28 cellular contexts compared by ENCODE assay signal in genomic region chrX:40049084-40049641, GRCh38. TPM values are rescaled to one million over a fixed set of nuclear protein-coding genes. Genes with fewer than 3 reads are reported as not detected.
DNase-seq lines count a peak whose midpoint lies in the region; ATAC-seq, FAIRE-seq and TF ChIP-seq lines count a peak whose summit lies in the region.
"Had no signal": no experiment of that assay in that cellular context is flagged by ENCODE, and none has a peak within 500 bp of the region (broad histone marks: within the 10 kb centered on the region; RNA-seq: fewer than 3 reads in every experiment).

No MANE protein-coding gene starts in this region.

- peak overlapping the region; percentile 25 for H3K27ac Mint-ChIP-seq in activated CD4-positive, alpha-beta T cell treated with anti-CD3 and anti-CD28 coated beads, Interleukin-2, amount 10 ng/mL, durations not matched to agents 24 days and 14 days
- no peak overlapping the region for H3K27ac Mint-ChIP-seq in activated CD4-positive, alpha-beta T cell treated with anti-CD3 and anti-CD28 coated beads, Interleukin-2, amount 10 ng/mL, durations not matched to agents 7 days and 5 days
- peak overlapping the region; percentile 10 for H3K27ac Mint-ChIP-seq in stimulated activated naive B cell treated with anti-CD40 and anti-IgM and Interleukin-4, amounts not matched to agents 10 μg/mL and 1 μg/mL and 100 μg/mL, for 72 hours
- H3K27ac Mint-ChIP-seq: CD4-positive, CD25-positive, alpha-beta regulatory T cell; GM23338; H9; HFFc6 had no signal

- intact Hi-C loops in activated CD4-positive, alpha-beta T cell treated with anti-CD3 and anti-CD28 coated beads, Interleukin-2, amount 10 ng/mL, durations not matched to agents 24 days and 14 days (cut with micrococcal nuclease): no loop called here

- no peaks in the 10 kb centered on the region for H3K4me1 ChIP-seq in DND-41 (ENCODE audit: insufficient read depth, low read length)
- H3K4me1 ChIP-seq: BLaER1, SJSA1 had no signal

- H3K4me3 Mint-ChIP-seq in activated CD4-positive, alpha-beta T cell treated with anti-CD3 and anti-CD28 coated beads, Interleukin-2, amount 10 ng/mL, durations not matched to agents 24 days and 14 days: no peak overlapping the region
- no peak overlapping the region for H3K4me3 Mint-ChIP-seq in activated CD4-positive, alpha-beta T cell treated with anti-CD3 and anti-CD28 coated beads, Interleukin-2, amount 10 ng/mL, durations not matched to agents 7 days and 5 days
- H3K4me3 Mint-ChIP-seq in stimulated activated naive B cell treated with anti-CD40 and anti-IgM and Interleukin-4, amounts not matched to agents 10 μg/mL and 1 μg/mL and 100 μg/mL, for 72 hours: no peak overlapping the region
- H3K4me3 Mint-ChIP-seq: CD4-positive, CD25-positive, alpha-beta regulatory T cell; GM23338; H9; HFFc6 had no signal

- H3K4me3 ChIP-seq in DND-41 (ENCODE audit: low read depth in 1 of 2, low read length in 2 of 2) (no peak overlapping the region), bronchial epithelial cell (ENCODE audit: low read depth, low read length) (no peak overlapping the region)
- H3K4me3 ChIP-seq: BLaER1, GM23338, PC-9, SJSA1 had no signal

- H2AFZ ChIP-seq in DND-41 (ENCODE audit: low read depth, low read length): no peak overlapping the region
- H2AFZ ChIP-seq: GM23338, PC-9 had no signal

- peaks cover 29% of the 10 kb centered on the region for H3K9me3 ChIP-seq in DND-41 (ENCODE audit: insufficient read depth, low read length, severe bottlenecking)
- H3K9me3 ChIP-seq: SJSA1 had no signal

- peaks cover 64% of the 10 kb centered on the region for H3K36me3 Mint-ChIP-seq in activated CD4-positive, alpha-beta T cell treated with anti-CD3 and anti-CD28 coated beads, Interleukin-2, amount 10 ng/mL, durations not matched to agents 24 days and 14 days (ENCODE audit: low read depth)
- peaks cover 60% of the 10 kb centered on the region for H3K36me3 Mint-ChIP-seq in activated CD4-positive, alpha-beta T cell treated with anti-CD3 and anti-CD28 coated beads, Interleukin-2, amount 10 ng/mL, durations not matched to agents 7 days and 5 days (ENCODE audit: low read depth)
- peaks cover 45 to 68% of the 10 kb centered on the region in 2 donors for H3K36me3 Mint-ChIP-seq in stimulated activated naive B cell treated with anti-CD40 and anti-IgM and Interleukin-4, amounts not matched to agents 10 μg/mL and 1 μg/mL and 100 μg/mL, for 72 hours

- no peaks in the 10 kb centered on the region for H3K27me3 ChIP-seq in DND-41 (ENCODE audit: insufficient read depth, low read length, poor library complexity)
- H3K27me3 ChIP-seq in bronchial epithelial cell (ENCODE audit: control insufficient read depth, insufficient read depth, low read length): no peaks in the 10 kb centered on the region
- H3K27me3 ChIP-seq: BLaER1, SJSA1 had no signal

- no peak for DNase-seq in activated CD4-positive, alpha-beta T cell treated with anti-CD3 and anti-CD28 coated beads, Interleukin-2, amount 10 ng/mL, durations not matched to agents 24 days and 14 days
- no peak for DNase-seq in activated CD4-positive, alpha-beta T cell treated with anti-CD3 and anti-CD28 coated beads, Interleukin-2, amount 10 ng/mL, durations not matched to agents 7 days and 5 days
- no peak for DNase-seq in DND-41
- DNase-seq in bronchial epithelial cell (ENCODE audit: low read depth): no peak
- no peak for DNase-seq in stimulated activated naive B cell treated with anti-CD40 and anti-IgM and Interleukin-4, amounts not matched to agents 10 μg/mL and 1 μg/mL and 100 μg/mL, for 72 hours
- no peak for DNase-seq in NCI-H2107 treated with DMSO at 0.1 percent for 48 hours (lab: John Stamatoyannopoulos, UW; ENCODE audit: unreplicated experiment)
- DNase-seq: CD4-positive, CD25-positive, alpha-beta regulatory T cell; EL; GDM1; H9; HFFc6; MM.1S; NCI-H2029; NCI-H2227 treated with DMSO at 0.1 percent for 48 hours; NCI-H526 treated with DMSO at 0.1 percent for 48 hours; PC-9; Right ventricle myocardium superior; RPMI8226 had no signal

- H3K4me2 ChIP-seq in DND-41 (ENCODE audit: insufficient read depth, low read length): no peak overlapping the region
- H3K4me2 ChIP-seq: BLaER1, GM23338, KMS-11, PC-9 had no signal

- CTCF ChIA-PET in activated CD4-positive, alpha-beta T cell treated with anti-CD3 and anti-CD28 coated beads, Interleukin-2, amount 10 ng/mL, durations not matched to agents 7 days and 5 days (lab: Charles Lee): interaction anchor here (0.6 to 1.1 kb wide), 2 partner anchors 55 to 793 kb away, joined by 3 read pairs; no protein-coding TSS in a partner anchor

- no peaks in the 10 kb centered on the region for H3K27me3 Mint-ChIP-seq in activated CD4-positive, alpha-beta T cell treated with anti-CD3 and anti-CD28 coated beads, Interleukin-2, amount 10 ng/mL, durations not matched to agents 24 days and 14 days
- no peaks in the 10 kb centered on the region for H3K27me3 Mint-ChIP-seq in activated CD4-positive, alpha-beta T cell treated with anti-CD3 and anti-CD28 coated beads, Interleukin-2, amount 10 ng/mL, durations not matched to agents 7 days and 5 days
- H3K27me3 Mint-ChIP-seq in stimulated activated naive B cell treated with anti-CD40 and anti-IgM and Interleukin-4, amounts not matched to agents 10 μg/mL and 1 μg/mL and 100 μg/mL, for 72 hours: no peaks in the 10 kb centered on the region
- H3K27me3 Mint-ChIP-seq: CD4-positive, CD25-positive, alpha-beta regulatory T cell had no signal

- no peak for TF ChIP-seq CTCF in DND-41 (IDR thresholded peaks at IDR 0.05; ENCODE audit: borderline replicate concordance, extremely low read depth, low read length, poor library complexity, severe bottlenecking)
- TF ChIP-seq CTCF in bronchial epithelial cell (IDR thresholded peaks at IDR 0.05; ENCODE audit: insufficient read depth, low read length, severe bottlenecking): no peak

- H3K4me1 Mint-ChIP-seq in activated CD4-positive, alpha-beta T cell treated with anti-CD3 and anti-CD28 coated beads, Interleukin-2, amount 10 ng/mL, durations not matched to agents 24 days and 14 days: no peaks in the 10 kb centered on the region
- no peaks in the 10 kb centered on the region for H3K4me1 Mint-ChIP-seq in activated CD4-positive, alpha-beta T cell treated with anti-CD3 and anti-CD28 coated beads, Interleukin-2, amount 10 ng/mL, durations not matched to agents 7 days and 5 days
- no peaks in the 10 kb centered on the region for H3K4me1 Mint-ChIP-seq in stimulated activated naive B cell treated with anti-CD40 and anti-IgM and Interleukin-4, amounts not matched to agents 10 μg/mL and 1 μg/mL and 100 μg/mL, for 72 hours
- H3K4me1 Mint-ChIP-seq: CD4-positive, CD25-positive, alpha-beta regulatory T cell; GM23338; H9 had no signal

- H3K36me3 ChIP-seq in DND-41 (ENCODE audit: insufficient read depth, low read length) (peaks cover 56% of the 10 kb centered on the region), bronchial epithelial cell (ENCODE audit: control insufficient read depth, insufficient read depth, low read length) (peaks cover 6% of the 10 kb centered on the region)

- H3K27ac ChIP-seq in DND-41 (ENCODE audit: low read length): no peak overlapping the region
- H3K27ac ChIP-seq: BLaER1, KMS-11, PC-9, SJSA1 had no signal

- ATAC-seq in DND-41 (ENCODE audit: insufficient read depth, low read depth): 0 out of 3 replicates have a peak, but pooled peaks have one; percentile 22
- ATAC-seq in stimulated activated naive B cell treated with anti-CD40 and anti-IgM and Interleukin-4, amounts not matched to agents 10 μg/mL and 1 μg/mL and 100 μg/mL, for 72 hours (replicated peaks): no peak
- no peak for ATAC-seq in GM19328 (IDR thresholded peaks at IDR 0.05; ENCODE audit: unreplicated experiment)
- ATAC-seq: GM23338 had no signal

- FAIRE-seq in bronchial epithelial cell (lab: Jason Lieb, UNC): peak; percentile 32
- FAIRE-seq: A204.1, D721Med, GM12891, GM19239, HTR-8/SVneo had no signal

- no peak overlapping the region for H3K9ac ChIP-seq in DND-41 (ENCODE audit: low read depth, low read length)
- H3K9ac ChIP-seq: BLaER1, KMS-11 had no signal

- POLR2A ChIA-PET in activated CD4-positive, alpha-beta T cell treated with anti-CD3 and anti-CD28 coated beads, Interleukin-2, amount 10 ng/mL, durations not matched to agents 7 days and 5 days (lab: Charles Lee): interaction anchor here (0.6 kb wide), 1 partner anchor 44 kb away, joined by 3 read pairs; no protein-coding TSS in a partner anchor

- no peaks in the 10 kb centered on the region for H3K79me2 ChIP-seq in DND-41 (ENCODE audit: insufficient read depth, low read length)

- H4K20me1 ChIP-seq in DND-41 (ENCODE audit: insufficient read depth, low read length): no peaks in the 10 kb centered on the region
- H4K20me1 ChIP-seq: BLaER1 had no signal

- peaks cover 7% of the 10 kb centered on the region for H3K9me3 Mint-ChIP-seq in activated CD4-positive, alpha-beta T cell treated with anti-CD3 and anti-CD28 coated beads, Interleukin-2, amount 10 ng/mL, durations not matched to agents 24 days and 14 days
- H3K9me3 Mint-ChIP-seq in activated CD4-positive, alpha-beta T cell treated with anti-CD3 and anti-CD28 coated beads, Interleukin-2, amount 10 ng/mL, durations not matched to agents 7 days and 5 days: peaks cover 32% of the 10 kb centered on the region
- peaks cover 12 to 25% of the 10 kb centered on the region in 2 donors for H3K9me3 Mint-ChIP-seq in stimulated activated naive B cell treated with anti-CD40 and anti-IgM and Interleukin-4, amounts not matched to agents 10 μg/mL and 1 μg/mL and 100 μg/mL, for 72 hours

RNA-seq across cellular contexts. Expression of gene BCOR, which starts 48.6 kb away (rescaled TPM):
- total RNA-seq in activated CD4-positive, alpha-beta T cell treated with anti-CD3 and anti-CD28 coated beads, Interleukin-2, amount 10 ng/mL, durations not matched to agents 24 days and 14 days: 61.0 and 64.5 TPM in 2 replicates
- 10 to 100 TPM; 53.1 to 54.9 TPM for total RNA-seq in activated CD4-positive, alpha-beta T cell treated with anti-CD3 and anti-CD28 coated beads, Interleukin-2, amount 10 ng/mL, durations not matched to agents 7 days and 5 days
- total RNA-seq in bronchial epithelial cell: 6.1 and 10.4 TPM in 2 replicates
